9 cellular contexts compared by ENCODE assay signal in the genomic region with DNA sequence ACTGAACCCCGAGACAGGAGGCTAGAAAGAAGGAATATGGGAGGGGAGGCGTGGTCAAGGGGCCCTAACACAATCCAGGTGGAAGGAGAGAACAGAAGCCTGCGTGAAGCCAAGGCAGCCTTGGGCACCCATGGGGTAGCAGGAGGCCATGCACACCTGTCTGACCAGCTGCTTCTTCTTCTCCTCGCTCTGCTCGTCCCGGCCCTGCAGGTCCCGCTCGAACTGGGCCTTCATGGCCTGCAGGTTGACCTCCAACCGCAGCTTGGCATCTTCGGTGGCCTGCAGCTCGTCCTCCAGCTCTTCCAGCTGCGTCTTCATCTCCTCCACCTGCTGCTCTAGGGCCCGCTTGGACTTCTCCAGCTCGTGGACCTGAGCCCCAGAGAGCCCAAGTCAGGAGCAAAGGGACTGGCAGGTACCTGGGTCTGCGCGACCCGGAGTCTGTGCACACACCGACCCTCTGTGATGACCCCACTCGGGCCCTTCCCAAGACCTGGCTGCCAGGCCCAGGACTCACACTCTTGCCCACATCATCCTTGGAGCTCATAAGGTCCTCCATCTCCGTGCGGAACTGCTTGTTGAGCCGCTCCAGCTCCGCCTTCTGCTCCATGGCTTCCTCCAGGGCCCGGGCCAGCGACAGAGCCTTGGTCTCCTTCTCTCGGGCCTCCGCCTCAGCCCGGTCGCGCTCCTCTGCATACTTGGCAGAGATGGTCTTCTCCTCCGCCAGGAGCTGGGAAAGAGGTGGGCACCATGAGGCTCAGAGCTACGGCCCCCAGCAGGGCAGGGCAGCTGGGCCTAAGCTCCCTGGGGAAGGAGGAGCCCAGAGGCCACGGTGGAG. TPM values are rescaled to one million over a fixed set of nuclear protein-coding genes. Genes with fewer than 3 reads are reported as not detected.
DNase-seq lines count a peak whose midpoint lies in the region; ATAC-seq lines count a peak whose summit lies in the region.
"Had no signal": no experiment of that assay in that cellular context is flagged by ENCODE, and none has a peak within 500 bp of the region (broad histone marks: within the 10 kb centered on the region; RNA-seq: fewer than 3 reads in every experiment).

No MANE protein-coding gene starts in this region.

- H3K27ac ChIP-seq in CD8-positive, alpha-beta memory T cell (ENCODE audit: low read depth, low read length): no peak overlapping the region

- H3K27ac Mint-ChIP-seq in T-helper 1 cell treated with Interleukin-12 subunit alpha and Interleukin-12 subunit beta and Interleukin-4 antibody, amounts not matched to agents 30 μg/mL and 1 μg/mL, for 36 hours: peak overlapping the region; percentile 72
- H3K27ac Mint-ChIP-seq in CD8-positive, alpha-beta memory T cell: peak overlapping the region; percentile 63 to 98 (median 92)
- H3K27ac Mint-ChIP-seq in activated naive CD8-positive, alpha-beta T cell treated with anti-CD3 and anti-CD28 coated beads, Interleukin-2, amount 10 ng/mL, durations not matched to agents 7 days and 5 days: peak overlapping the region; percentile 47
- peak overlapping the region; percentile 88 to 98 (median 95) for H3K27ac Mint-ChIP-seq in naive thymus-derived CD8-positive, alpha-beta T cell

- H3K36me3 Mint-ChIP-seq in T-helper 1 cell treated with Interleukin-12 subunit alpha and Interleukin-12 subunit beta and Interleukin-4 antibody, amounts not matched to agents 30 μg/mL and 1 μg/mL, for 36 hours (ENCODE audit: low read depth): peaks cover 59% of the 10 kb centered on the region
- H3K36me3 Mint-ChIP-seq in CD8-positive, alpha-beta memory T cell: peaks cover 20 to 89% (median 35%) of the 10 kb centered on the region in 3 donors
- H3K36me3 Mint-ChIP-seq in activated naive CD8-positive, alpha-beta T cell treated with anti-CD3 and anti-CD28 coated beads, Interleukin-2, amount 10 ng/mL, durations not matched to agents 7 days and 5 days: peaks cover 49% of the 10 kb centered on the region
- peaks cover 12 to 88% (median 34%) of the 10 kb centered on the region in 3 donors for H3K36me3 Mint-ChIP-seq in naive thymus-derived CD8-positive, alpha-beta T cell

- H3K9me3 Mint-ChIP-seq in T-helper 1 cell treated with Interleukin-12 subunit alpha and Interleukin-12 subunit beta and Interleukin-4 antibody, amounts not matched to agents 30 μg/mL and 1 μg/mL, for 36 hours: no peaks in the 10 kb centered on the region
- H3K9me3 Mint-ChIP-seq in CD8-positive, alpha-beta memory T cell: peaks cover 0 to 4% (median 0%) of the 10 kb centered on the region in 5 donors
- no peaks in the 10 kb centered on the region for H3K9me3 Mint-ChIP-seq in activated naive CD8-positive, alpha-beta T cell treated with anti-CD3 and anti-CD28 coated beads, Interleukin-2, amount 10 ng/mL, durations not matched to agents 7 days and 5 days
- peaks cover 0 to 12% (median 0%) of the 10 kb centered on the region in 9 donors for H3K9me3 Mint-ChIP-seq in naive thymus-derived CD8-positive, alpha-beta T cell

- H3K4me1 ChIP-seq in CD8-positive, alpha-beta memory T cell (ENCODE audit: insufficient read depth, low read length): peaks cover 40% of the 10 kb centered on the region

- H3K4me1 Mint-ChIP-seq in T-helper 1 cell treated with Interleukin-12 subunit alpha and Interleukin-12 subunit beta and Interleukin-4 antibody, amounts not matched to agents 30 μg/mL and 1 μg/mL, for 36 hours (ENCODE audit: low read depth): peaks cover 29% of the 10 kb centered on the region
- peaks cover 49 to 64% (median 57%) of the 10 kb centered on the region in 3 donors for H3K4me1 Mint-ChIP-seq in CD8-positive, alpha-beta memory T cell
- H3K4me1 Mint-ChIP-seq in activated naive CD8-positive, alpha-beta T cell treated with anti-CD3 and anti-CD28 coated beads, Interleukin-2, amount 10 ng/mL, durations not matched to agents 7 days and 5 days: peaks cover 29% of the 10 kb centered on the region
- peaks cover 30 to 58% (median 51%) of the 10 kb centered on the region in 4 donors for H3K4me1 Mint-ChIP-seq in naive thymus-derived CD8-positive, alpha-beta T cell

- H3K27me3 Mint-ChIP-seq in T-helper 1 cell treated with Interleukin-12 subunit alpha and Interleukin-12 subunit beta and Interleukin-4 antibody, amounts not matched to agents 30 μg/mL and 1 μg/mL, for 36 hours (ENCODE audit: low read depth): no peaks in the 10 kb centered on the region
- H3K27me3 Mint-ChIP-seq in CD8-positive, alpha-beta memory T cell: peaks cover 0 to 8% of the 10 kb centered on the region in 2 donors
- H3K27me3 Mint-ChIP-seq in activated naive CD8-positive, alpha-beta T cell treated with anti-CD3 and anti-CD28 coated beads, Interleukin-2, amount 10 ng/mL, durations not matched to agents 7 days and 5 days: no peaks in the 10 kb centered on the region
- H3K27me3 Mint-ChIP-seq in naive thymus-derived CD8-positive, alpha-beta T cell: no peaks in the 10 kb centered on the region

- no peak for DNase-seq in T-helper 1 cell
- DNase-seq in CD8-positive, alpha-beta memory T cell: peak in 1 of 5 donors; percentile 42
- no peak for DNase-seq in activated naive CD8-positive, alpha-beta T cell treated with anti-CD3 and anti-CD28 coated beads, Interleukin-2, amount 10 ng/mL, durations not matched to agents 7 days and 5 days
- no peak for DNase-seq in naive thymus-derived CD8-positive, alpha-beta T cell
- DNase-seq in COLO829 (ENCODE audit: low spot score): no peak
- no peak for DNase-seq in NOMO-1 (lab: John Stamatoyannopoulos, UW; ENCODE audit: unreplicated experiment in 2 of 2)
- no peak for DNase-seq in NCI-H1436 (lab: John Stamatoyannopoulos, UW)
- DNase-seq: foreskin melanocyte had no signal

- POLR2A ChIA-PET in CD8-positive, alpha-beta memory T cell (lab: Charles Lee): interaction anchor here (0.7 to 1.1 kb wide), 4 partner anchors 9 to 90 kb away, joined by 3 to 5 read pairs (median 4); no protein-coding TSS in a partner anchor
- POLR2A ChIA-PET in activated naive CD8-positive, alpha-beta T cell treated with anti-CD3 and anti-CD28 coated beads, Interleukin-2, amount 10 ng/mL, durations not matched to agents 7 days and 5 days (lab: Charles Lee): interaction anchor here (0.5 to 1.6 kb wide), 4 partner anchors 10 to 221 kb away, joined by 3 to 6 read pairs (median 3); no protein-coding TSS in a partner anchor
- POLR2A ChIA-PET in naive thymus-derived CD8-positive, alpha-beta T cell (lab: Charles Lee): interaction anchor here (0.5 to 3.1 kb wide), 8 partner anchors 8 to 195 kb away, joined by 3 to 17 read pairs (median 5); partner anchors contain the start of gene TXN2

- no peak overlapping the region for H3K4me3 ChIP-seq in CD8-positive, alpha-beta memory T cell (ENCODE audit: low read length)

- no peak for ATAC-seq in activated naive CD8-positive, alpha-beta T cell treated with anti-CD3 and anti-CD28 coated beads, Interleukin-2, amount 10 ng/mL, durations not matched to agents 7 days and 5 days (ENCODE audit: low read depth)
- ATAC-seq in naive thymus-derived CD8-positive, alpha-beta T cell: no peak

- no peaks in the 10 kb centered on the region for H3K9me3 ChIP-seq in CD8-positive, alpha-beta memory T cell (ENCODE audit: low read length)

- no peak overlapping the region for H3K4me3 Mint-ChIP-seq in T-helper 1 cell treated with Interleukin-12 subunit alpha and Interleukin-12 subunit beta and Interleukin-4 antibody, amounts not matched to agents 30 μg/mL and 1 μg/mL, for 36 hours
- H3K4me3 Mint-ChIP-seq in CD8-positive, alpha-beta memory T cell: peak overlapping the region in 3 of 7 donors; percentile 41 to 83 (median 53)
- no peak overlapping the region for H3K4me3 Mint-ChIP-seq in activated naive CD8-positive, alpha-beta T cell treated with anti-CD3 and anti-CD28 coated beads, Interleukin-2, amount 10 ng/mL, durations not matched to agents 7 days and 5 days
- peak overlapping the region in 8 of 10 donors; percentile 18 to 89 (median 70) for H3K4me3 Mint-ChIP-seq in naive thymus-derived CD8-positive, alpha-beta T cell

- H3K27me3 ChIP-seq in CD8-positive, alpha-beta memory T cell (ENCODE audit: insufficient read depth, low read length, poor library complexity, severe bottlenecking): no peaks in the 10 kb centered on the region

- CTCF ChIA-PET in CD8-positive, alpha-beta memory T cell (lab: Charles Lee): interaction anchor here (0.7 to 2.7 kb wide), 8 partner anchors 10 to 198 kb away, joined by 3 to 11 read pairs (median 4); partner anchors contain the start of gene APOL2

- peaks cover 75% of the 10 kb centered on the region for H3K36me3 ChIP-seq in CD8-positive, alpha-beta memory T cell (ENCODE audit: insufficient read depth, low read length)

RNA-seq across cellular contexts. Expression of gene APOL1, which starts 35.9 kb away (rescaled TPM):
- 10 to 100 TPM; 32.8 to 34.3 TPM for total RNA-seq in CD8-positive, alpha-beta memory T cell
- polyA plus RNA-seq in CD8-positive, alpha-beta memory T cell: 25.6 TPM
- total RNA-seq in activated naive CD8-positive, alpha-beta T cell treated with anti-CD3 and anti-CD28 coated beads, Interleukin-2, amount 10 ng/mL, durations not matched to agents 7 days and 5 days: 10 to 100 TPM; 38.4 to 40.9 TPM
- 10 to 100 TPM; 15.3 to 16.5 TPM for total RNA-seq in naive thymus-derived CD8-positive, alpha-beta T cell
- polyA plus RNA-seq in naive thymus-derived CD8-positive, alpha-beta T cell: 10 to 100 TPM in 1 of 3 donors, 1 to 10 TPM in 2; 3.3 to 11.8 (median 4.6) TPM

RNA-seq across cellular contexts. Expression of gene APOL2, which starts 49.5 kb away (rescaled TPM):
- total RNA-seq in CD8-positive, alpha-beta memory T cell: 10 to 100 TPM; 59.0 to 62.8 TPM
- polyA plus RNA-seq in CD8-positive, alpha-beta memory T cell: 27.1 TPM
- total RNA-seq in activated naive CD8-positive, alpha-beta T cell treated with anti-CD3 and anti-CD28 coated beads, Interleukin-2, amount 10 ng/mL, durations not matched to agents 7 days and 5 days: 10 to 100 TPM; 77.8 to 85.0 TPM
- total RNA-seq in naive thymus-derived CD8-positive, alpha-beta T cell: 10 to 100 TPM; 58.3 to 64.1 TPM
- 10 to 100 TPM; 11.7 to 16.4 (median 16.3) TPM for polyA plus RNA-seq in naive thymus-derived CD8-positive, alpha-beta T cell

Comparison
In these comparisons a context has a peak if more than half of its experiments do, and no peak if none do; other contexts are left out.
1. H3K4me3 Mint-ChIP-seq: peak in naive thymus-derived CD8-positive, alpha-beta T cell (8 of 10); none in T-helper 1 cell treated with Interleukin-12 subunit alpha and Interleukin-12 subunit beta and Interleukin-4 antibody, amounts not matched to agents 30 μg/mL and 1 μg/mL, for 36 hours (single experiment) and activated naive CD8-positive, alpha-beta T cell treated with anti-CD3 and anti-CD28 coated beads, Interleukin-2, amount 10 ng/mL, durations not matched to agents 7 days and 5 days (single experiment).
2. Peak in every context shown above with its lines, with median percentiles within 50 percentile points of each other: H3K27ac Mint-ChIP-seq.